Comparison of ENCODE assay signal across 8 cellular contexts in genomic region chr4:121800961-121801714, GRCh38.
DNase-seq lines count a peak whose midpoint lies in the region; ATAC-seq and TF ChIP-seq lines count a peak whose summit lies in the region.

Gene EXOSC9, plus strand, starts transcription at chr4:121801323. Its CDS starts 102 bp downstream, at chr4:121801425.

- DNase-seq in AG08395 (ENCODE audit: low spot score) (peak; percentile 95), NCI-H345 treated with DMSO at 0.1 percent for 48 hours (lab: John Stamatoyannopoulos, UW; ENCODE audit: unreplicated experiment) (peak; percentile 79), iris pigment epithelial cell (ENCODE audit: low read depth) (peak; percentile 95)
- peak; percentile 82 to 94 (median 88) for DNase-seq in activated CD4-positive, CD25-positive, alpha-beta regulatory T cell (lab: John Stamatoyannopoulos, UW)
- peak; percentile 91 for DNase-seq in central memory CD4-positive, alpha-beta T cell
- peak; percentile 92 to 95 for DNase-seq in stimulated activated CD4-positive, alpha-beta T cell treated with anti-CD3 and anti-CD28 coated beads, Interleukin-12 subunit alpha, Interleukin-12 subunit beta, amount 100 ng/mL, for 24 hours (ENCODE audit: low read depth in 2 of 2)

- in situ Hi-C loops in GM18951 (cut with MboI; ENCODE audit: low sequenced_read_pairs, unreplicated experiment), result no loop called here

- ATAC-seq in HG03196 (IDR thresholded peaks at IDR 0.05; ENCODE audit: unreplicated experiment), result peak; percentile 77

- peak; percentile 69 for TF ChIP-seq POLR2A in GM18951 (IDR thresholded peaks at IDR 0.05; ENCODE audit: extremely low read depth, insufficient read depth, insufficient read length)

Comparison
In these comparisons a context has a peak if more than half of its experiments do, and no peak if none do; other contexts are left out.
1. Peak in every context shown above with its lines: DNase-seq and ATAC-seq.